ENCODE assay signal across 8 cellular contexts in genomic region chr4:59818656-59819055, GRCh38.
DNase-seq lines count a peak whose midpoint lies in the region; ATAC-seq and TF ChIP-seq lines count a peak whose summit lies in the region.

No MANE protein-coding gene starts in this region.

- H3K4me3 Mint-ChIP-seq in CD14-positive monocyte: peak overlapping the region; percentile 70 to 90
- H3K4me3 Mint-ChIP-seq in dendritic cell treated with granulocyte-macrophage colony-stimulating factor and Interleukin-4, amounts not matched to agents 40 ng/mL and 50 ng/mL, for 4 days: peak overlapping the region; percentile 61

- intact Hi-C loops in CD14-positive monocyte (cut with micrococcal nuclease): no loop called here
- intact Hi-C loops in dendritic cell treated with granulocyte-macrophage colony-stimulating factor and Interleukin-4, amounts not matched to agents 40 ng/mL and 50 ng/mL, for 4 days (cut with micrococcal nuclease): no loop called here

- no peaks in the 10 kb centered on the region for H3K27me3 Mint-ChIP-seq in CD14-positive monocyte (ENCODE audit: low read depth in 3 of 3)
- H3K27me3 Mint-ChIP-seq in dendritic cell treated with granulocyte-macrophage colony-stimulating factor and Interleukin-4, amounts not matched to agents 40 ng/mL and 50 ng/mL, for 4 days: no peaks in the 10 kb centered on the region

- H3K36me3 Mint-ChIP-seq in CD14-positive monocyte: no peaks in the 10 kb centered on the region
- no peaks in the 10 kb centered on the region for H3K36me3 Mint-ChIP-seq in dendritic cell treated with granulocyte-macrophage colony-stimulating factor and Interleukin-4, amounts not matched to agents 40 ng/mL and 50 ng/mL, for 4 days (ENCODE audit: low read depth)

- peak overlapping the region in 1 of 7 donors; percentile 72 for H3K27ac Mint-ChIP-seq in CD14-positive monocyte
- no peak overlapping the region for H3K27ac Mint-ChIP-seq in dendritic cell treated with granulocyte-macrophage colony-stimulating factor and Interleukin-4, amounts not matched to agents 40 ng/mL and 50 ng/mL, for 4 days

- no peak for DNase-seq in CD14-positive monocyte (ENCODE audit: low spot score)
- DNase-seq in HT1080 (ENCODE audit: low read depth): peak; percentile 52
- no peak for DNase-seq in stimulated activated naive CD4-positive, alpha-beta T cell treated with Interleukin-2 at 50 U/mL for 16 hours (lab: John Stamatoyannopoulos, UW)
- no peak for DNase-seq in NCI-H2227 treated with DMSO at 0.1 percent for 48 hours (lab: John Stamatoyannopoulos, UW)
- DNase-seq in AG08396 (ENCODE audit: low spot score): no peak
- DNase-seq in NCI-H1105 (lab: John Stamatoyannopoulos, UW): no peak

- H3K4me1 Mint-ChIP-seq in CD14-positive monocyte: peaks cover 4% of the 10 kb centered on the region
- H3K4me1 Mint-ChIP-seq in dendritic cell treated with granulocyte-macrophage colony-stimulating factor and Interleukin-4, amounts not matched to agents 40 ng/mL and 50 ng/mL, for 4 days (ENCODE audit: low read depth): no peaks in the 10 kb centered on the region

- peak; percentile 89 for ATAC-seq in GM19463 (IDR thresholded peaks at IDR 0.05; ENCODE audit: unreplicated experiment)

- no peaks in the 10 kb centered on the region for H3K9me3 Mint-ChIP-seq in CD14-positive monocyte
- no peaks in the 10 kb centered on the region for H3K9me3 Mint-ChIP-seq in dendritic cell treated with granulocyte-macrophage colony-stimulating factor and Interleukin-4, amounts not matched to agents 40 ng/mL and 50 ng/mL, for 4 days

- no peak for TF ChIP-seq CTCF in CD14-positive monocyte (IDR thresholded peaks at IDR 0.05)
